22 cellular contexts compared by ENCODE assay signal in genomic region chr20:39876974-39877615, GRCh38.
A peak's percentile ranks its signal among the peaks of the same experiment; 100 is the strongest.
DNase-seq lines count a peak whose midpoint lies in the region; FAIRE-seq and TF ChIP-seq lines count a peak whose summit lies in the region.
"Had no signal": no experiment of that assay in that cellular context is flagged by ENCODE, and none has a peak within 500 bp of the region (broad histone marks: within the 10 kb centered on the region; RNA-seq: fewer than 3 reads in every experiment).

No MANE protein-coding gene starts in this region.

- H3K79me2 ChIP-seq in astrocyte (ENCODE audit: insufficient read depth, low read length) = no peaks in the 10 kb centered on the region
- H3K79me2 ChIP-seq in parathyroid adenoma = no peaks in the 10 kb centered on the region

- H3K9me3 ChIP-seq in astrocyte (ENCODE audit: insufficient read depth, low read depth, low read length) (no peaks in the 10 kb centered on the region), parathyroid adenoma (ENCODE audit: control insufficient read depth, low read length) (no peaks in the 10 kb centered on the region)
- H3K9me3 ChIP-seq: gastroesophageal sphincter, lower lobe of right lung, upper lobe of left lung had no signal

- H3K27ac Mint-ChIP-seq in astrocyte (ENCODE audit: unreplicated experiment) = no peak overlapping the region
- H3K27ac Mint-ChIP-seq in activated naive CD4-positive, alpha-beta T cell treated with anti-CD3 and anti-CD28 coated beads, Interleukin-2, amount 10 ng/mL, durations not matched to agents 7 days and 5 days = no peak overlapping the region
- H3K27ac Mint-ChIP-seq: activated CD8-positive, alpha-beta T cell treated with anti-CD3 and anti-CD28 coated beads for 36 hours; naive thymus-derived CD4-positive, alpha-beta T cell; stimulated activated naive B cell treated with anti-CD40 and anti-IgM and Interleukin-4, amounts not matched to agents 10 μg/mL and 1 μg/mL and 100 μg/mL, for 72 hours had no signal

- H3K4me3 Mint-ChIP-seq in astrocyte (ENCODE audit: unreplicated experiment) = no peak overlapping the region
- H3K4me3 Mint-ChIP-seq in activated naive CD4-positive, alpha-beta T cell treated with anti-CD3 and anti-CD28 coated beads, Interleukin-2, amount 10 ng/mL, durations not matched to agents 7 days and 5 days = no peak overlapping the region
- H3K4me3 Mint-ChIP-seq: activated CD8-positive, alpha-beta T cell treated with anti-CD3 and anti-CD28 coated beads for 36 hours; naive thymus-derived CD4-positive, alpha-beta T cell; stimulated activated naive B cell treated with anti-CD40 and anti-IgM and Interleukin-4, amounts not matched to agents 10 μg/mL and 1 μg/mL and 100 μg/mL, for 72 hours had no signal

- H3K27ac ChIP-seq in astrocyte (ENCODE audit: low read depth, low read length) (no peak overlapping the region), parathyroid adenoma (peak overlapping the region; percentile 97)
- H3K27ac ChIP-seq: 22Rv1, BLaER1, gastroesophageal sphincter, lower lobe of right lung, RWPE1, upper lobe of left lung, VCaP had no signal

- H3K4me3 ChIP-seq in astrocyte (ENCODE audit: insufficient read depth, low read depth, low read length) (no peak overlapping the region), parathyroid adenoma (ENCODE audit: low read depth, low read length) (no peak overlapping the region)
- H3K4me3 ChIP-seq: BLaER1, gastroesophageal sphincter, lower lobe of right lung, upper lobe of left lung had no signal

- no peak for FAIRE-seq in astrocyte (lab: Jason Lieb, UNC)
- FAIRE-seq: D721Med had no signal

- no peak for TF ChIP-seq CTCF in astrocyte (IDR thresholded peaks at IDR 0.05; ENCODE audit: insufficient read depth, low read depth, low read length)
- TF ChIP-seq CTCF in parathyroid adenoma (IDR thresholded peaks at IDR 0.05) = no peak

- H3K27me3 Mint-ChIP-seq in astrocyte (ENCODE audit: low read depth, unreplicated experiment) = no peaks in the 10 kb centered on the region
- H3K27me3 Mint-ChIP-seq in activated naive CD4-positive, alpha-beta T cell treated with anti-CD3 and anti-CD28 coated beads, Interleukin-2, amount 10 ng/mL, durations not matched to agents 7 days and 5 days = no peaks in the 10 kb centered on the region

- H3K9ac ChIP-seq in astrocyte (ENCODE audit: low read length) (no peak overlapping the region), parathyroid adenoma (no peak overlapping the region)
- H3K9ac ChIP-seq: BLaER1 had no signal

- CTCF ChIA-PET in activated naive CD4-positive, alpha-beta T cell treated with anti-CD3 and anti-CD28 coated beads, Interleukin-2, amount 10 ng/mL, durations not matched to agents 7 days and 5 days (lab: Charles Lee) = no interaction called here

- H3K27me3 ChIP-seq in astrocyte (ENCODE audit: insufficient read depth, low read length) (no peaks in the 10 kb centered on the region), parathyroid adenoma (ENCODE audit: control insufficient read depth, insufficient read depth, low read length) (no peaks in the 10 kb centered on the region)
- H3K27me3 ChIP-seq: BLaER1, gastroesophageal sphincter, upper lobe of left lung had no signal

- H3K4me1 ChIP-seq in astrocyte (ENCODE audit: insufficient read depth, low read length) (peaks cover 7% of the 10 kb centered on the region), parathyroid adenoma (peaks cover 82% of the 10 kb centered on the region)
- H3K4me1 ChIP-seq: BLaER1 had no signal

- no peaks in the 10 kb centered on the region for H3K36me3 Mint-ChIP-seq in astrocyte (ENCODE audit: low read depth, unreplicated experiment)
- H3K36me3 Mint-ChIP-seq in activated naive CD4-positive, alpha-beta T cell treated with anti-CD3 and anti-CD28 coated beads, Interleukin-2, amount 10 ng/mL, durations not matched to agents 7 days and 5 days = no peaks in the 10 kb centered on the region
- H3K36me3 Mint-ChIP-seq: naive thymus-derived CD4-positive, alpha-beta T cell; stimulated activated naive B cell treated with anti-CD40 and anti-IgM and Interleukin-4, amounts not matched to agents 10 μg/mL and 1 μg/mL and 100 μg/mL, for 72 hours had no signal

- no peaks in the 10 kb centered on the region for H4K20me1 ChIP-seq in astrocyte (ENCODE audit: insufficient read depth, low read length)
- H4K20me1 ChIP-seq: BLaER1 had no signal

- DNase-seq in DMS 273 (lab: John Stamatoyannopoulos, UW; ENCODE audit: unreplicated experiment) (peak; percentile 64), DMS 273 treated with DMSO at 0.1 percent for 48 hours (lab: John Stamatoyannopoulos, UW) (no peak), NCI-H2171 treated with DMSO at 0.1 percent for 48 hours (lab: John Stamatoyannopoulos, UW) (peak; percentile 83), astrocyte (ENCODE audit: low read depth) (peak; percentile 47), UCSD-AML1 (lab: John Stamatoyannopoulos, UW; ENCODE audit: unreplicated experiment) (no peak)
- no peak for DNase-seq in activated CD8-positive, alpha-beta memory T cell treated with anti-CD3 and anti-CD28 coated beads, Interleukin-2, amount 50 U/mL, for 48 hours
- DNase-seq in activated naive CD4-positive, alpha-beta T cell treated with anti-CD3 and anti-CD28 coated beads, Interleukin-2, amount 10 ng/mL, durations not matched to agents 7 days and 5 days = no peak
- DNase-seq: activated CD8-positive, alpha-beta T cell treated with anti-CD3 and anti-CD28 coated beads for 36 hours; cerebellar nuclear complex; HCEC 1CT; lower lobe of right lung; naive thymus-derived CD4-positive, alpha-beta T cell; stimulated activated CD4-positive, alpha-beta T cell treated with anti-CD3 and anti-CD28 coated beads, Interleukin-12 subunit alpha, Interleukin-12 subunit beta, amount 100 ng/mL, for 4 hours; stimulated activated naive B cell treated with anti-CD40 and anti-IgM and Interleukin-4, amounts not matched to agents 10 μg/mL and 1 μg/mL and 100 μg/mL, for 72 hours had no signal

- peak overlapping the region; percentile 37 for H3K4me2 ChIP-seq in astrocyte (ENCODE audit: low read length)
- H3K4me2 ChIP-seq in parathyroid adenoma (ENCODE audit: low read length) = peak overlapping the region; percentile 40
- H3K4me2 ChIP-seq: BLaER1 had no signal

- peaks cover 1% of the 10 kb centered on the region for H3K9me3 Mint-ChIP-seq in astrocyte (ENCODE audit: unreplicated experiment)
- no peaks in the 10 kb centered on the region for H3K9me3 Mint-ChIP-seq in activated naive CD4-positive, alpha-beta T cell treated with anti-CD3 and anti-CD28 coated beads, Interleukin-2, amount 10 ng/mL, durations not matched to agents 7 days and 5 days

- H3K4me1 Mint-ChIP-seq in astrocyte (ENCODE audit: low read depth, unreplicated experiment) = peaks cover 31% of the 10 kb centered on the region
- H3K4me1 Mint-ChIP-seq in activated naive CD4-positive, alpha-beta T cell treated with anti-CD3 and anti-CD28 coated beads, Interleukin-2, amount 10 ng/mL, durations not matched to agents 7 days and 5 days = no peaks in the 10 kb centered on the region

- H3K36me3 ChIP-seq in astrocyte (ENCODE audit: insufficient read depth, low read length) = no peaks in the 10 kb centered on the region
- H3K36me3 ChIP-seq in parathyroid adenoma (ENCODE audit: control insufficient read depth, insufficient read depth, low read length) = no peaks in the 10 kb centered on the region
- H3K36me3 ChIP-seq: BLaER1, gastroesophageal sphincter, lower lobe of right lung, upper lobe of left lung had no signal

- H2AFZ ChIP-seq in astrocyte (ENCODE audit: low read depth, low read length) = no peak overlapping the region
- H2AFZ ChIP-seq in parathyroid adenoma = peak overlapping the region; percentile 50

Comparison
In these comparisons a context has a peak if more than half of its experiments do, and no peak if none do; other contexts are left out.
1. DNase-seq: peak in DMS 273 (single experiment), NCI-H2171 treated with DMSO at 0.1 percent for 48 hours (single experiment) and astrocyte (single experiment); none in DMS 273 treated with DMSO at 0.1 percent for 48 hours (single experiment), activated CD8-positive, alpha-beta memory T cell treated with anti-CD3 and anti-CD28 coated beads, Interleukin-2, amount 50 U/mL, for 48 hours (single experiment), activated naive CD4-positive, alpha-beta T cell treated with anti-CD3 and anti-CD28 coated beads, Interleukin-2, amount 10 ng/mL, durations not matched to agents 7 days and 5 days (single experiment) and UCSD-AML1 (single experiment).